ENCODE assay signal across 15 cellular contexts in genomic region chr17:78180083-78180482, GRCh38. TPM values are rescaled to one million over a fixed set of nuclear protein-coding genes. Genes with fewer than 3 reads are reported as not detected.
DNase-seq lines count a peak whose midpoint lies in the region; ATAC-seq and TF ChIP-seq lines count a peak whose summit lies in the region.
"Had no signal": no experiment of that assay in that cellular context is flagged by ENCODE, and none has a peak within 500 bp of the region (broad histone marks: within the 10 kb centered on the region; RNA-seq: fewer than 3 reads in every experiment).

No MANE protein-coding gene starts in this region.

- no peak for DNase-seq in stimulated activated naive CD8-positive, alpha-beta T cell treated with anti-CD3 and anti-CD28 coated beads, Interleukin-15, Interleukin-2, amounts not matched to agents 100 U/mL and 50 U/mL, for 24 hours
- DNase-seq in ovary (peak in 1 of 5 donors; percentile 67), hepatic stellate cell (ENCODE audit: low spot score) (no peak), SK-N-DZ (ENCODE audit: low spot score) (no peak)
- DNase-seq: cortex of kidney; hypothalamus; NCI-H524 treated with DMSO at 0.1 percent for 48 hours; stimulated activated CD4-positive, alpha-beta T cell treated with anti-CD3 and anti-CD28 coated beads, Interleukin-4, amount 100 ng/mL, for 1 hour had no signal

- peak overlapping the region; percentile 56 for H3K4me3 Mint-ChIP-seq in stimulated activated naive CD8-positive, alpha-beta T cell treated with anti-CD3 and anti-CD28 coated beads, Interleukin-15, Interleukin-2, amounts not matched to agents 100 ng/mL and 50 ng/mL, for 24 hours
- no peak overlapping the region for H3K4me3 Mint-ChIP-seq in dendritic cell treated with granulocyte-macrophage colony-stimulating factor and Interleukin-4, amounts not matched to agents 40 ng/mL and 50 ng/mL, for 4 days

- no peak for TF ChIP-seq POLR2A in ovary (IDR thresholded peaks at IDR 0.05)

- TF ChIP-seq CTCF in ovary (IDR thresholded peaks at IDR 0.05): no peak

- peak overlapping the region; percentile 71 to 84 for H3K27ac ChIP-seq in ovary

- no peaks in the 10 kb centered on the region for H3K9me3 ChIP-seq in ovary
- H3K9me3 ChIP-seq: HAP-1 had no signal

- H3K4me1 ChIP-seq in ovary (ENCODE audit: insufficient read depth): peaks cover 18% of the 10 kb centered on the region

- peak overlapping the region; percentile 21 for H3K27ac Mint-ChIP-seq in stimulated activated naive CD8-positive, alpha-beta T cell treated with anti-CD3 and anti-CD28 coated beads, Interleukin-15, Interleukin-2, amounts not matched to agents 100 ng/mL and 50 ng/mL, for 24 hours
- H3K27ac Mint-ChIP-seq in dendritic cell treated with granulocyte-macrophage colony-stimulating factor and Interleukin-4, amounts not matched to agents 40 ng/mL and 50 ng/mL, for 4 days: peak overlapping the region; percentile 67

- H3K27me3 Mint-ChIP-seq in stimulated activated naive CD8-positive, alpha-beta T cell treated with anti-CD3 and anti-CD28 coated beads, Interleukin-15, Interleukin-2, amounts not matched to agents 100 ng/mL and 50 ng/mL, for 24 hours: no peaks in the 10 kb centered on the region
- H3K27me3 Mint-ChIP-seq in dendritic cell treated with granulocyte-macrophage colony-stimulating factor and Interleukin-4, amounts not matched to agents 40 ng/mL and 50 ng/mL, for 4 days: no peaks in the 10 kb centered on the region

- no peak for ATAC-seq in stimulated activated naive CD8-positive, alpha-beta T cell treated with anti-CD3 and anti-CD28 coated beads, Interleukin-15, Interleukin-2, amounts not matched to agents 100 U/mL and 50 U/mL, for 24 hours
- no peak for ATAC-seq in HG03460 (IDR thresholded peaks at IDR 0.05; ENCODE audit: unreplicated experiment)
- ATAC-seq in GM21447 (IDR thresholded peaks at IDR 0.05; ENCODE audit: unreplicated experiment): no peak

- H3K36me3 ChIP-seq in ovary: no peaks in the 10 kb centered on the region

- H3K4me1 Mint-ChIP-seq in stimulated activated naive CD8-positive, alpha-beta T cell treated with anti-CD3 and anti-CD28 coated beads, Interleukin-15, Interleukin-2, amounts not matched to agents 100 ng/mL and 50 ng/mL, for 24 hours (ENCODE audit: low read depth): peaks cover 40% of the 10 kb centered on the region
- peaks cover 51% of the 10 kb centered on the region for H3K4me1 Mint-ChIP-seq in dendritic cell treated with granulocyte-macrophage colony-stimulating factor and Interleukin-4, amounts not matched to agents 40 ng/mL and 50 ng/mL, for 4 days (ENCODE audit: low read depth)

- intact Hi-C loops in dendritic cell treated with granulocyte-macrophage colony-stimulating factor and Interleukin-4, amounts not matched to agents 40 ng/mL and 50 ng/mL, for 4 days (cut with micrococcal nuclease): no loop called here
- intact Hi-C loops in ovary (cut with DNase I): loop anchor here in 1 of 4 donors (1.0 kb wide), 1 partner anchor 31 kb away; no protein-coding TSS in a partner anchor

- no peaks in the 10 kb centered on the region for H3K9me3 Mint-ChIP-seq in stimulated activated naive CD8-positive, alpha-beta T cell treated with anti-CD3 and anti-CD28 coated beads, Interleukin-15, Interleukin-2, amounts not matched to agents 100 ng/mL and 50 ng/mL, for 24 hours
- H3K9me3 Mint-ChIP-seq in dendritic cell treated with granulocyte-macrophage colony-stimulating factor and Interleukin-4, amounts not matched to agents 40 ng/mL and 50 ng/mL, for 4 days: no peaks in the 10 kb centered on the region

- 10 to 35% (median 20%) methylated on average over 14 of the region's 14 CpGs for WGBS in ovary, 3 donors

- TF ChIP-seq EP300 in ovary (IDR thresholded peaks at IDR 0.05): no peak

- H3K4me3 ChIP-seq in ovary: no peak overlapping the region
- H3K4me3 ChIP-seq: HAP-1 had no signal

- H3K27me3 ChIP-seq in ovary: no peaks in the 10 kb centered on the region

- H3K36me3 Mint-ChIP-seq in stimulated activated naive CD8-positive, alpha-beta T cell treated with anti-CD3 and anti-CD28 coated beads, Interleukin-15, Interleukin-2, amounts not matched to agents 100 ng/mL and 50 ng/mL, for 24 hours (ENCODE audit: low read depth): peaks cover 64% of the 10 kb centered on the region
- H3K36me3 Mint-ChIP-seq in dendritic cell treated with granulocyte-macrophage colony-stimulating factor and Interleukin-4, amounts not matched to agents 40 ng/mL and 50 ng/mL, for 4 days (ENCODE audit: low read depth): peaks cover 20% of the 10 kb centered on the region

RNA-seq across cellular contexts. Expression of gene TK1, which starts 6.8 kb away (rescaled TPM):
- 1 to 10 TPM in 4 of 7 donors, under 1 TPM in 3; 0.35 to 4.9 (median 1.4) TPM for total RNA-seq in ovary
- polyA plus RNA-seq in ovary: 1 to 10 TPM in 1 of 2 donors, under 1 TPM in 1; 0.65 to 1.4 TPM
- 77.3 and 87.6 TPM in 2 replicates for polyA plus RNA-seq in SK-N-DZ (2014; cell fraction: cytosol; rRNA removed)
- 44.3 and 60.3 TPM in 2 replicates for polyA plus RNA-seq in SK-N-DZ (2014; cell fraction: nucleus; rRNA removed)

RNA-seq across cellular contexts. Expression of gene AFMID, which starts 7.1 kb away (rescaled TPM):
- total RNA-seq in ovary: 10 to 100 TPM; 32.4 to 69.5 (median 38.5) TPM
- 10 to 100 TPM; 42.9 to 45.3 TPM for polyA plus RNA-seq in ovary
- 49.4 and 55.0 TPM in 2 replicates for polyA plus RNA-seq in SK-N-DZ (2014; cell fraction: cytosol; rRNA removed)
- 43.4 and 56.3 TPM in 2 replicates for polyA plus RNA-seq in SK-N-DZ (2014; cell fraction: nucleus; rRNA removed)

RNA-seq across cellular contexts. Expression of gene SYNGR2, which starts 11.7 kb away (rescaled TPM):
- total RNA-seq in ovary: 10 to 100 TPM; 25.2 to 88.7 (median 45.8) TPM
- polyA plus RNA-seq in ovary: 10 to 100 TPM; 11.9 to 51.5 TPM
- polyA plus RNA-seq in SK-N-DZ (2014; cell fraction: cytosol; rRNA removed): 6.6 and 7.1 TPM in 2 replicates
- polyA plus RNA-seq in SK-N-DZ (2014; cell fraction: nucleus; rRNA removed): 11.0 and 12.7 TPM in 2 replicates

RNA-seq across cellular contexts. Expression of gene C17orf99, which starts 33.9 kb away (rescaled TPM):
- 1 to 10 TPM in 1 of 7 donors, under 1 TPM in 1, not detected in 5; 0.10 to 1.8 TPM for total RNA-seq in ovary
- polyA plus RNA-seq in ovary: under 1 TPM in 1 of 2 donors, not detected in 1; 0.11 TPM
- not detected in 2 replicates for polyA plus RNA-seq in SK-N-DZ (2014; cell fraction: cytosol; rRNA removed)
- polyA plus RNA-seq in SK-N-DZ (2014; cell fraction: nucleus; rRNA removed): not detected in 2 replicates
- total RNA-seq: MCF 10A had no signal
- polyA plus RNA-seq: neural cell had no signal

RNA-seq across cellular contexts. Expression of gene BIRC5, which starts 34.0 kb away (rescaled TPM):
- 1 to 10 TPM in 2 of 7 donors, under 1 TPM in 3, not detected in 2; 0.11 to 1.4 (median 0.24) TPM for total RNA-seq in ovary
- polyA plus RNA-seq in ovary: 1 to 10 TPM in 1 of 2 donors, under 1 TPM in 1; 0.73 to 1.4 TPM
- 200 and 212 TPM in 2 replicates for polyA plus RNA-seq in SK-N-DZ (2014; cell fraction: cytosol; rRNA removed)
- polyA plus RNA-seq in SK-N-DZ (2014; cell fraction: nucleus; rRNA removed): 123 and 127 TPM in 2 replicates
